In genomic region chr1:206041640-206042039, GRCh38 we compare ENCODE assay signal across 12 cellular contexts. TPM values are rescaled to one million over a fixed set of nuclear protein-coding genes. Genes with fewer than 3 reads are reported as not detected.
A peak's percentile ranks its signal among the peaks of the same experiment; 100 is the strongest.
DNase-seq lines count a peak whose midpoint lies in the region; ATAC-seq, FAIRE-seq and TF ChIP-seq lines count a peak whose summit lies in the region.
"Had no signal": no experiment of that assay in that cellular context is flagged by ENCODE, and none has a peak within 500 bp of the region (broad histone marks: within the 10 kb centered on the region; RNA-seq: fewer than 3 reads in every experiment).

No MANE protein-coding gene starts in this region.

- H3K4me1 Mint-ChIP-seq in HFFc6 (ENCODE audit: low read depth): no peaks in the 10 kb centered on the region

- no peak overlapping the region for H3K9ac ChIP-seq in kidney (ENCODE audit: low read length in 2 of 2)

- peaks cover 42% of the 10 kb centered on the region for H3K27me3 Mint-ChIP-seq in HFFc6 (ENCODE audit: insufficient read depth)

- H3K9me3 Mint-ChIP-seq in HFFc6: no peaks in the 10 kb centered on the region
- H3K9me3 Mint-ChIP-seq: central memory CD8-positive, alpha-beta T cell had no signal

- TF ChIP-seq CTCF in GM13977 (IDR thresholded peaks at IDR 0.05; ENCODE audit: extremely low read depth, insufficient read depth, missing control alignments) (no peak), HEK293 (tag by site-specific recombination; IDR thresholded peaks at IDR 0.05) (no peak), kidney (IDR thresholded peaks at IDR 0.05; ENCODE audit: borderline replicate concordance, extremely low read depth, insufficient read depth) (no peak), HFFc6 (IDR thresholded peaks at IDR 0.05) (no peak)

- no peak overlapping the region for H3K4me3 Mint-ChIP-seq in HFFc6
- H3K4me3 Mint-ChIP-seq: central memory CD8-positive, alpha-beta T cell had no signal

- H3K27ac ChIP-seq in HEK293 (ENCODE audit: extremely low read depth, low read depth, low read length) (no peak overlapping the region), kidney (ENCODE audit: low read depth in 2 of 2, low read length in 2 of 2) (no peak overlapping the region)
- H3K27ac ChIP-seq: SJCRH30 had no signal

- intact Hi-C loops in kidney (cut with DNase I): no loop called here

- DNase-seq in GM13977 (ENCODE audit: low spot score) (peak; percentile 18), NCI-H69 (lab: John Stamatoyannopoulos, UW) (peak; percentile 74), kidney (peak; percentile 86), HFFc6 (no peak), HuH-7 (ENCODE audit: low spot score) (no peak)
- DNase-seq in activated effector memory CD4-positive, alpha-beta T cell treated with Interleukin-2 at 50 U/mL for 16 hours: no peak
- DNase-seq: IMR-90, occipital lobe had no signal

- no peak for FAIRE-seq in kidney (lab: Jason Lieb, UNC)

- H3K4me3 ChIP-seq in HEK293 (ENCODE audit: low read depth, low read length) (no peak overlapping the region), kidney (ENCODE audit: low read length in 2 of 2) (no peak overlapping the region)
- H3K4me3 ChIP-seq: SJCRH30 had no signal

- H3K36me3 ChIP-seq in HEK293 (ENCODE audit: control insufficient read depth in 2 of 2, insufficient read depth in 1 of 2, low read length in 2 of 2) (no peaks in the 10 kb centered on the region), kidney (ENCODE audit: control insufficient read depth in 1 of 2, insufficient read depth in 2 of 2, low read length in 2 of 2) (no peaks in the 10 kb centered on the region)
- H3K36me3 ChIP-seq: SJCRH30 had no signal

- H3K27ac Mint-ChIP-seq in HFFc6: no peak overlapping the region

- H3K9me3 ChIP-seq in HEK293 (ENCODE audit: control insufficient read depth, insufficient read depth, low read depth, low read length): no peaks in the 10 kb centered on the region
- H3K9me3 ChIP-seq in kidney (ENCODE audit: control insufficient read depth in 1 of 2, low read length in 2 of 2): no peaks in the 10 kb centered on the region
- H3K9me3 ChIP-seq: SJCRH30 had no signal

- H3K4me1 ChIP-seq in HEK293 (ENCODE audit: control insufficient read depth, insufficient read depth, low read length) (no peaks in the 10 kb centered on the region), kidney (ENCODE audit: control insufficient read depth in 1 of 2, insufficient read depth in 1 of 2, low read depth in 1 of 2, low read length in 2 of 2) (no peaks in the 10 kb centered on the region)
- H3K4me1 ChIP-seq: SJCRH30 had no signal

- CTCF ChIA-PET in HEK293 (lab: Yijun Ruan, JAX): interaction anchor here (1.2 to 1.7 kb wide), 2 partner anchors 11 to 57 kb away, joined by 4 to 5 read pairs; no protein-coding TSS in a partner anchor

- no peaks in the 10 kb centered on the region for H3K36me3 Mint-ChIP-seq in HFFc6 (ENCODE audit: low read depth)

- ATAC-seq in HG03095 (IDR thresholded peaks at IDR 0.05; ENCODE audit: unreplicated experiment): no peak

- POLR2A ChIA-PET in HEK293 (lab: Yijun Ruan, JAX): no interaction called here

- in situ Hi-C loops in GM13977 (cut with MboI; ENCODE audit: low pct_unique_long_range_greater_than_20kb, low sequenced_read_pairs, unreplicated experiment): no loop called here

TF ChIP-seq in HEK293, 187 proteins besides CTCF, POLR2A, EP300 and RAD21:
- 0 out of 2 replicates have a peak, but pooled peaks have one; percentile 14 for TF ChIP-seq GLIS1 (tag by site-specific recombination; IDR thresholded peaks at IDR 0.05)
- TF ChIP-seq PRDM4 (tag by site-specific recombination; IDR thresholded peaks at IDR 0.05): peak; percentile 99
- 0 out of 2 replicates have a peak, but pooled peaks have one; percentile 25 for TF ChIP-seq ZFHX2 (tag by site-specific recombination; conservative IDR thresholded peaks at IDR 0.05)
- peak; percentile 41; the same call in 1 of the 2 replicates for TF ChIP-seq ZBTB17 (tag by site-specific recombination; IDR thresholded peaks at IDR 0.05)
- TF ChIP-seq ZNF704 (tag by site-specific recombination; IDR thresholded peaks at IDR 0.05): no peak
TF ChIP-seq in HEK293: peak in this region for 4.

RNA-seq across cellular contexts. Expression of gene RHEX, which starts 11.3 kb away (rescaled TPM):
- total RNA-seq in kidney: 39.5 TPM
- polyA plus RNA-seq in kidney (ENCODE audit: insufficient read depth, low read depth, low replicate concordance): 10.2 TPM
- not detected for total RNA-seq in HFFc6 (2021; fragmentation: NEBNext Ultra II Directional; extraction: Animal tissue kit (Norgen Biotek cat#: 25700))
- total RNA-seq: IMR-90, occipital lobe, SJCRH30 had no signal
- polyA plus RNA-seq: IMR-90 had no signal

RNA-seq across cellular contexts. Expression of gene CTSE, which starts 17.9 kb away (rescaled TPM):
- total RNA-seq in kidney: 1.6 TPM
- polyA plus RNA-seq in kidney (ENCODE audit: insufficient read depth, low read depth, low replicate concordance): not detected
- not detected for total RNA-seq in HFFc6 (2021; fragmentation: NEBNext Ultra II Directional; extraction: Animal tissue kit (Norgen Biotek cat#: 25700))
- total RNA-seq: IMR-90, occipital lobe, SJCRH30 had no signal
- polyA plus RNA-seq: IMR-90 had no signal

RNA-seq across cellular contexts. Expression of gene RAB7B, which starts 38.4 kb away (rescaled TPM):
- 2.0 TPM for total RNA-seq in kidney
- 0.73 TPM for polyA plus RNA-seq in kidney (ENCODE audit: insufficient read depth, low read depth, low replicate concordance)
- total RNA-seq in HFFc6 (2021; fragmentation: NEBNext Ultra II Directional; extraction: Animal tissue kit (Norgen Biotek cat#: 25700)): 1 to 10 TPM; 2.6 to 6.6 (median 5.3) TPM
- total RNA-seq: SJCRH30 had no signal

Comparison
In these comparisons a context has a peak if more than half of its experiments do, and no peak if none do; other contexts are left out.
1. DNase-seq: peak in GM13977 (single experiment), NCI-H69 (single experiment) and kidney (single experiment); none in activated effector memory CD4-positive, alpha-beta T cell treated with Interleukin-2 at 50 U/mL for 16 hours (single experiment), HFFc6 (single experiment) and HuH-7 (single experiment).
2. RNA of gene RHEX, which starts 11.3 kb away (total RNA-seq): 39.5 TPM in kidney (single experiment); not detected in HFFc6; every median in the first group is over 10 times any median in the second.